Comparison of ENCODE assay signal across 1 cellular context in the genomic region with DNA sequence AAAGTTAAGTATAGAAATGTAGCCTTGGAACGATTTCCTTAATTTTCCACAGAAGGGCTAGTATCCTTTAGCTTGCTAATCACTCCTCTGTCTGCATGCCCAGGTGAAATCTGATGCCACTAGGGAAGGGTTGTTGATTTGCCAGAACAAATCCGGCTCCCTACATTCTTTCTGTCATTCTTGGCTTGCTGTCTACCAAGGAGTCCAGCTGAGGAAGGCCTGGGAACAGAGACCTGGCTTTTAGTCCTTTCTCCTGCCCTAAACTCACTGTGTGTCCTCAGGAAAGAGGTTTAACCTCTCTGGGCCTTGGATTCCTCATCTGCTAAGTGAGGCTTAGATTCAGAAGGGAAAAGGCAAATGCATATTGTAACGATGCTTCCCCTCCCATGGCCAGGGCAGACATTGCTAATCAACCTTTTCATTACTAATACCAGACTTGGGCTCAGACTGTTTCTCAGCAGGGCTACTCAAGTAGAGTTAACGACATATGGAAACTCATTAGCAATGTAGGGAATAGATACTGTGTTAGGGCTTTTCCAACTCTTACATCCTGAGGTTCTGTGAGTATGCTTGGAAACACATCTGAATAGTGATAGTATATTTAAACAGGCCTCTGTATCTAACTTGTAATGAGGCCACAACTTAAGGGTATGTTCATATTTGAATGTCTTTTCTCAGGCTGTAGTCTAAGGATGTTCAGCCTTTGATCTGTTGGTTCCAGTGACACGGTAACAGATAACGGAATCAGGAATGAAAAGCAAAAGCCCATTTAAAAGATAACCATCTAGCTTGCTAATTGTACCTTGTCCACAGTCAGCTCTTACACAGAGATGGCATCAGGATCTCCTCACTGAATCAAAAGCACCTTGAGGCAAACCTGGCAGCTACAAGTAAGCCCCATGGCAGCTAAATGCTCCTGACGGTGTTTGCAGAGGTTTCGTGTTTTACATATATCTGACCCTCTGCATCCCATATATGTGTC.
TF ChIP-seq lines count a peak whose summit lies in the region.

No MANE protein-coding gene starts in this region.

TF ChIP-seq in GM12878, 131 proteins besides CTCF, POLR2A, EP300 and RAD21:
- TF ChIP-seq REST (IDR thresholded peaks at IDR 0.05; ENCODE audit: low read depth, low read length) (no peak), ETV6 (conservative IDR thresholded peaks at IDR 0.05 in 1 of 2, IDR thresholded peaks at IDR 0.05 in 1 of 2; ENCODE audit: borderline replicate concordance in 1 of 2, low read depth in 1 of 2) (no peak), ASH2L (IDR thresholded peaks at IDR 0.05; ENCODE audit: borderline replicate concordance, low read depth) (no peak), ZBTB33 (IDR thresholded peaks at IDR 0.05) (no peak), E2F4 (IDR thresholded peaks at IDR 0.05; ENCODE audit: low read depth, low read length) (no peak), CBX5 (IDR thresholded peaks at IDR 0.05; ENCODE audit: low read depth) (no peak), ATF3 (IDR thresholded peaks at IDR 0.05; ENCODE audit: borderline replicate concordance, extremely low read depth, low read depth, low read length) (no peak)
